Comparison of ENCODE assay signal across 8 cellular contexts in genomic region chr1:31394628-31395193, GRCh38. TPM values are rescaled to one million over a fixed set of nuclear protein-coding genes. Genes with fewer than 3 reads are reported as not detected.
DNase-seq lines count a peak whose midpoint lies in the region; ATAC-seq and TF ChIP-seq lines count a peak whose summit lies in the region.

No MANE protein-coding gene starts in this region.

- no peak overlapping the region for H3K27ac ChIP-seq in H9 (ENCODE audit: insufficient read length, low read depth, low read length)

- no peak overlapping the region for H4K8ac ChIP-seq in H9 (replicated peaks; ENCODE audit: insufficient read length, low read depth, low read length)

- H3K23ac ChIP-seq in H9 (ENCODE audit: insufficient read length, low read depth, low read length), result no peak overlapping the region

- no peak overlapping the region for H2AK5ac ChIP-seq in H9 (ENCODE audit: insufficient read length, low read length)

- H3K9ac ChIP-seq in H9 (ENCODE audit: extremely low read depth, insufficient read length, low read length), result no peak overlapping the region

- H2BK20ac ChIP-seq in H9 (ENCODE audit: low read depth, low read length, poor library complexity, severe bottlenecking), result no peak overlapping the region

- H2BK5ac ChIP-seq in H9 (ENCODE audit: insufficient read length, low read length), result no peak overlapping the region

- H3K27me3 Mint-ChIP-seq in H9 (ENCODE audit: low read depth), result peaks cover 25% of the 10 kb centered on the region

- H3K9me3 Mint-ChIP-seq in H9, result no peaks in the 10 kb centered on the region

- H4K20me1 ChIP-seq in H9 (ENCODE audit: control insufficient read depth, insufficient read depth, insufficient read length), result no peaks in the 10 kb centered on the region

- H4K91ac ChIP-seq in H9 (ENCODE audit: insufficient read length, low read depth, low read length), result no peak overlapping the region

- H3T11ph ChIP-seq in H9 (ENCODE audit: low read length), result no peak overlapping the region

- ATAC-seq in sciatic nerve (peak; percentile 93), GM19455 (IDR thresholded peaks at IDR 0.05; ENCODE audit: unreplicated experiment) (no peak)

- peak overlapping the region; percentile 53 to 76 for H3K4me3 Mint-ChIP-seq in H9

- no peaks in the 10 kb centered on the region for H3K23me2 ChIP-seq in H9 (ENCODE audit: insufficient read length, low read depth, low read length, poor library complexity, severe bottlenecking)

- peak overlapping the region; percentile 41 for H2AFZ ChIP-seq in H9 (ENCODE audit: low read length)

- H3K18ac ChIP-seq in H9 (ENCODE audit: insufficient read length, low read depth, low read length), result no peak overlapping the region

- intact Hi-C loops in sciatic nerve (cut with DNase I), result no loop called here

- H3K4ac ChIP-seq in H9 (ENCODE audit: low read depth, low read length), result no peak overlapping the region

- peak; percentile 98 for TF ChIP-seq CTCF in H9 (conservative IDR thresholded peaks at IDR 0.05)

- peak; percentile 94 for DNase-seq in DMS79 treated with DMSO at 0.1 percent for 48 hours (lab: John Stamatoyannopoulos, UW)
- peak; percentile 95 for DNase-seq in H9
- peak; percentile 62 for DNase-seq in NCI-H1694 (lab: John Stamatoyannopoulos, UW)
- peak; percentile 43 to 71 (median 62) for DNase-seq in T-helper 2 cell
- peak in 53 of 58 donors; percentile 25 to 87 (median 56) for DNase-seq in anterior cingulate cortex (lab: John Stamatoyannopoulos, UW)
- peak in 50 of 51 donors; percentile 9 to 85 (median 63) for DNase-seq in hypothalamus (lab: John Stamatoyannopoulos, UW)
- DNase-seq in sciatic nerve (ENCODE audit: low spot score), result peak; percentile 89

- no peaks in the 10 kb centered on the region for H3K27me3 ChIP-seq in H9 (ENCODE audit: insufficient read depth, low read length)

- H3K14ac ChIP-seq in H9 (ENCODE audit: insufficient read depth, low read length), result no peak overlapping the region; the same call in 1 of the 2 replicates

- H3K4me1 ChIP-seq in H9 (ENCODE audit: insufficient read depth, low read length), result no peaks in the 10 kb centered on the region

- H2BK15ac ChIP-seq in H9 (ENCODE audit: low read depth, low read length), result no peak overlapping the region

- no peaks in the 10 kb centered on the region for H3K36me3 Mint-ChIP-seq in H9 (ENCODE audit: insufficient read depth in 1 of 3, low read depth in 3 of 3)

- no peaks in the 10 kb centered on the region for H3K79me1 ChIP-seq in H9 (ENCODE audit: insufficient read depth, low read depth, low read length, poor library complexity, severe bottlenecking)

- no peak overlapping the region for H2BK12ac ChIP-seq in H9 (ENCODE audit: insufficient read length, low read depth, low read length)

- WGBS in H9 (ENCODE audit: extremely low coverage, insufficient read length, low lambda C conversion rate), result no CpG with 5 or more reads among the region's 35 CpGs

- H3K9me3 ChIP-seq in H9 (ENCODE audit: control insufficient read depth, low read depth, low read length), result no peaks in the 10 kb centered on the region

- peaks cover 9 to 16% of the 10 kb centered on the region in 2 experiments for H3K4me1 Mint-ChIP-seq in H9

- peak overlapping the region; percentile 70 for H3K4me2 ChIP-seq in H9 (ENCODE audit: insufficient read depth, insufficient read length, low read length)

- no peak overlapping the region for H3K56ac ChIP-seq in H9 (ENCODE audit: insufficient read length, low read depth, low read length)

- no peaks in the 10 kb centered on the region for H3K79me2 ChIP-seq in H9 (ENCODE audit: insufficient read depth, low read length)

- H3K27ac Mint-ChIP-seq in H9, result no peak overlapping the region

- H2BK120ac ChIP-seq in H9 (ENCODE audit: low read depth, low read length, poor library complexity, severe bottlenecking), result no peak overlapping the region

- no peak overlapping the region for H4K5ac ChIP-seq in H9 (ENCODE audit: insufficient read length, low read depth, low read length)

RNA-seq across cellular contexts. Expression of gene SERINC2, which starts 18.3 kb away (rescaled TPM):
- total RNA-seq in H9 (2021) (14.1 and 14.7 TPM in 2 replicates), sciatic nerve (1.4 TPM)

RNA-seq across cellular contexts. Expression of gene FABP3, which starts 21.8 kb away (rescaled TPM):
- 9.0 and 10.2 TPM in 2 replicates for total RNA-seq in H9 (2021)
- total RNA-seq in sciatic nerve, result 6.5 TPM
